1 cellular context compared by ENCODE assay signal in the genomic region with DNA sequence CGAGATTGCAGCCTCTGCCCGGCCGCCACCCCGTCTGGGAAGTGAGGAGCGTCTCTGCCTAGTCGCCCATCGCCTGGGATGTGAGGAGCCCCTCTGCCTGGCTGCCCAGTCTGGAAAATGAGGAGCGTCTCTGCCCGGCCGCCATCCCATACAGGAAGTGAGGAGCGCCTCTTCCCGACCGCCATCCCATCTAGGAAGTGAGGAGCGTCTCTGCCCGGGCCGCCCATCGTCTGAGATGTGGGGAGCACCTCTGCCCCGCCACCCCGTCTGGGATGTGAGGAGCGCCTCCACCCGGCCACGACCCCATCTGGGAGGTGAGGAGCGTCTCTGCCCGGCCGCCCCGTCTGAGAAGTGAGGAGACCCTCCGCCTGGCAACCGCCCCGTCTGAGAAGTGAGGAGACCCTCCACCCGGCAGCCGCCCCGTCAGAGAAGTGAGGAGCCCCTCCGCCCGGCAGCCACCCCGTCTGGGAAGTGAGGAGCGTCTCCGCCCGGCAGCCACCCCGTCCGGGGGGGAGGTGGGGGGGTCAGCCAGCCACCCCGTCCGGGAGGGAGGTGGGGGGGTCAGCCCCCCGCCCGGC. TPM values are rescaled to one million over a fixed set of nuclear protein-coding genes. Genes with fewer than 3 reads are reported as not detected.
"Had no signal": no experiment of that assay in that cellular context is flagged by ENCODE, and none has a peak within 500 bp of the region (broad histone marks: within the 10 kb centered on the region; RNA-seq: fewer than 3 reads in every experiment).

No MANE protein-coding gene starts in this region.

RNA-seq across cellular contexts. Expression of gene PLCE1, which starts 23.2 kb away (rescaled TPM):
- total RNA-seq: mononuclear cell had no signal
